8 cellular contexts compared by ENCODE assay signal in the genomic region with DNA sequence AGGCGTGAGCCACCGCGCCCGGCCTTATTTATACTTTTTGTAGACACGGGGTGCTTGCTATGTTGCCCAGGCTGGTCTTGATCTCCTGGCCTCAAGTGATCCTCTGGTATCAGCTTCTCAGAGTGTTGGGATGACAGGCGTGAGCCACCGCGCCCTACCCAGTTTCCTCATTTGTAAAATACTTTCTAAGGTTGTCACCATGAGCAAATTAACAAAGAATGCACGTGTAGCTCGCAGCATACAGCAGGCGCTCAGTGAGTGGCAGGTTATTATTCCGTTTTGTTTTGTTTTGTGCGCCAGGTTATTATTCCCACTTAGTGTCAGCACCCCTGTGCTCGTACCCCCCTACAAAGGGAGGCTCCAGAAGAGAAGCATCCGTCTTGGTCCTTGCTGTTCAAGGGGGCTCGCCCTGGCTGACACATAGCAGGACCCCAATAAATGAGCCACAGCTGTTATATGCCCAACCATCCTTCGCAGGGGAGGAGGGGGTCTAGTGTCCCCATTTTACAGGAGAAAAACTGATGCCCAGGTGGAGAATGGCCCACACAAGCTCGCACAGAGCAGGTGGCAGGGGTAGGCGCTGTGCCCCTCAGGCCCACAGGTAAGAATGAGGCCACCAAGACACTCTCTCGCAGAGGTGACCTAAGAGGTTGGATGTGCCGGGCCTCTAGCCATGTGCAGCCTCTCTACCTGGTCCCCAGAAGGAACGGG. TPM values are rescaled to one million over a fixed set of nuclear protein-coding genes. Genes with fewer than 3 reads are reported as not detected.
DNase-seq lines count a peak whose midpoint lies in the region; FAIRE-seq and TF ChIP-seq lines count a peak whose summit lies in the region.

No MANE protein-coding gene starts in this region.

- H3K9me1 ChIP-seq in keratinocyte (ENCODE audit: control insufficient read depth, extremely low read depth, insufficient read depth, low read length), result peaks cover 7% of the 10 kb centered on the region

- H3K36me3 Mint-ChIP-seq in activated T-helper 1 cell treated with anti-CD3 and anti-CD28 coated beads, Interleukin-12 subunit alpha, Interleukin-12 subunit beta, Interleukin-2, Interleukin-4 antibody, amounts not matched to agents 30 ng/mL and 10 ng/mL and 1 ng/mL, durations not matched to agents 14 hours and 24 hours and 36 hours (ENCODE audit: low read depth), result peaks cover 9% of the 10 kb centered on the region

- dilution Hi-C loops in keratinocyte (cut with MboI; ENCODE audit: extremely low pct_ligation_motif_present, low sequenced_read_pairs), result no loop called here

- in situ Hi-C loops in HAP-1 (cut with MboI; ENCODE audit: low sequenced_read_pairs), result no loop called here

- H3K36me3 ChIP-seq in HAP-1 (replicated peaks) (peaks cover 22% of the 10 kb centered on the region), keratinocyte (ENCODE audit: control insufficient read depth in 2 of 2, extremely low read depth in 1 of 2, insufficient read depth in 2 of 2, low read length in 2 of 2) (peaks cover 27 to 32% of the 10 kb centered on the region in 2 experiments), thyroid gland (peaks cover 24 to 32% of the 10 kb centered on the region in 2 donors)

- no peak for DNase-seq in HAP-1 (ENCODE audit: low spot score in 2 of 2)
- no peak for DNase-seq in activated T-helper 1 cell treated with anti-CD3 and anti-CD28 coated beads, Interleukin-12 subunit alpha, Interleukin-12 subunit beta, Interleukin-2, Interleukin-4 antibody, amounts not matched to agents 30 ng/mL and 10 ng/mL and 1 ng/mL, durations not matched to agents 14 hours and 24 hours and 36 hours (ENCODE audit: low spot score)
- no peak for DNase-seq in keratinocyte (ENCODE audit: low read depth, low spot score)
- DNase-seq in thyroid gland, result no peak
- DNase-seq in NK-92 treated with Interleukin-12 subunit alpha and Interleukin-12 subunit beta, amount 100 ng/mL, for 24 hours (lab: John Stamatoyannopoulos, UW), result no peak
- DNase-seq in GM12891 (ENCODE audit: insufficient read length, low spot score), result no peak
- DNase-seq in DMS79 (lab: John Stamatoyannopoulos, UW), result no peak

- no peaks in the 10 kb centered on the region for H3K27me3 Mint-ChIP-seq in activated T-helper 1 cell treated with anti-CD3 and anti-CD28 coated beads, Interleukin-12 subunit alpha, Interleukin-12 subunit beta, Interleukin-2, Interleukin-4 antibody, amounts not matched to agents 30 ng/mL and 10 ng/mL and 1 ng/mL, durations not matched to agents 14 hours and 24 hours and 36 hours (ENCODE audit: insufficient read depth)

- peak overlapping the region; percentile 99 for H3K4me2 ChIP-seq in keratinocyte (ENCODE audit: control insufficient read depth, extremely low read depth, insufficient read depth, low read depth, low read length)

- 75% methylated on average over 21 of the region's 22 CpGs for WGBS in thyroid gland, 2 donors

- peak overlapping the region; percentile 82 for H3K4me3 Mint-ChIP-seq in activated T-helper 1 cell treated with anti-CD3 and anti-CD28 coated beads, Interleukin-12 subunit alpha, Interleukin-12 subunit beta, Interleukin-2, Interleukin-4 antibody, amounts not matched to agents 30 ng/mL and 10 ng/mL and 1 ng/mL, durations not matched to agents 14 hours and 24 hours and 36 hours

- peak; percentile 87 for FAIRE-seq in keratinocyte (lab: Jason Lieb, UNC)
- no peak for FAIRE-seq in GM12891 (lab: Jason Lieb, UNC)

- TF ChIP-seq POLR2A in thyroid gland (IDR thresholded peaks at IDR 0.05) (no peak), GM12891 (IDR thresholded peaks at IDR 0.05; ENCODE audit: low read depth, low read length) (no peak)

- H3K4me3 ChIP-seq in HAP-1 (peak overlapping the region; percentile 91), keratinocyte (ENCODE audit: control insufficient read depth in 2 of 3, extremely low read depth in 1 of 3, insufficient read depth in 2 of 3, low read depth in 1 of 3, low read length in 3 of 3) (peak overlapping the region; percentile 75 to 97 (median 90)), thyroid gland (replicated peaks in 1 of 3) (peak overlapping the region in 1 of 3 donors; percentile 67)

- peaks cover 52% of the 10 kb centered on the region for H3K79me2 ChIP-seq in keratinocyte (ENCODE audit: control insufficient read depth, insufficient read depth, low read length)

- intact Hi-C loops in activated T-helper 1 cell treated with anti-CD3 and anti-CD28 coated beads, Interleukin-12 subunit alpha, Interleukin-12 subunit beta, Interleukin-2, Interleukin-4 antibody, amounts not matched to agents 30 ng/mL and 10 ng/mL and 1 ng/mL, durations not matched to agents 14 hours and 24 hours and 36 hours (cut with micrococcal nuclease), result loop anchor here (1.0 to 2.0 kb wide), 5 partner anchors 34 to 172 kb away; a partner anchor contains a TSS
- intact Hi-C loops in thyroid gland (cut with DNase I), result loop anchor here (5.0 kb wide), 1 partner anchor 58 kb away; a partner anchor contains a TSS

- H3K4me1 Mint-ChIP-seq in activated T-helper 1 cell treated with anti-CD3 and anti-CD28 coated beads, Interleukin-12 subunit alpha, Interleukin-12 subunit beta, Interleukin-2, Interleukin-4 antibody, amounts not matched to agents 30 ng/mL and 10 ng/mL and 1 ng/mL, durations not matched to agents 14 hours and 24 hours and 36 hours (ENCODE audit: low read depth), result peaks cover 31% of the 10 kb centered on the region

- H3K9me3 ChIP-seq in HAP-1 (no peaks in the 10 kb centered on the region), keratinocyte (ENCODE audit: control insufficient read depth, low read depth, low read length) (no peaks in the 10 kb centered on the region), thyroid gland (no peaks in the 10 kb centered on the region)

- H3K27ac ChIP-seq in 22Rv1, result peak overlapping the region; percentile 87
- peak overlapping the region; percentile 92 for H3K27ac ChIP-seq in keratinocyte (ENCODE audit: control insufficient read depth, insufficient read depth, low read length)
- H3K27ac ChIP-seq in thyroid gland, result peak overlapping the region; percentile 43 to 96 (median 92)

- H3K9me3 Mint-ChIP-seq in activated T-helper 1 cell treated with anti-CD3 and anti-CD28 coated beads, Interleukin-12 subunit alpha, Interleukin-12 subunit beta, Interleukin-2, Interleukin-4 antibody, amounts not matched to agents 30 ng/mL and 10 ng/mL and 1 ng/mL, durations not matched to agents 14 hours and 24 hours and 36 hours, result no peaks in the 10 kb centered on the region

- peaks cover 25% of the 10 kb centered on the region for H3K4me1 ChIP-seq in HAP-1
- H3K4me1 ChIP-seq in keratinocyte (ENCODE audit: control insufficient read depth, extremely low read depth, insufficient read depth, low read length), result peaks cover 33% of the 10 kb centered on the region
- H3K4me1 ChIP-seq in thyroid gland, result peaks cover 38 to 50% of the 10 kb centered on the region in 2 donors

- H3K27ac Mint-ChIP-seq in activated T-helper 1 cell treated with anti-CD3 and anti-CD28 coated beads, Interleukin-12 subunit alpha, Interleukin-12 subunit beta, Interleukin-2, Interleukin-4 antibody, amounts not matched to agents 30 ng/mL and 10 ng/mL and 1 ng/mL, durations not matched to agents 14 hours and 24 hours and 36 hours, result peak overlapping the region; percentile 73

- H4K20me1 ChIP-seq in keratinocyte (ENCODE audit: control insufficient read depth, extremely low read depth, insufficient read depth, low read length), result peaks cover 12% of the 10 kb centered on the region

- H3K27me3 ChIP-seq in HAP-1 (ENCODE audit: low read depth) (no peaks in the 10 kb centered on the region), keratinocyte (ENCODE audit: control insufficient read depth, extremely low read depth, insufficient read depth, low read length) (no peaks in the 10 kb centered on the region), thyroid gland (no peaks in the 10 kb centered on the region)

- TF ChIP-seq CTCF in 22Rv1 (IDR thresholded peaks at IDR 0.05) (no peak), keratinocyte (optimal IDR thresholded peaks at IDR 0.05 in 1 of 3, IDR thresholded peaks at IDR 0.05 in 1 of 3, conservative IDR thresholded peaks at IDR 0.05 in 1 of 3; ENCODE audit: extremely low read depth in 1 of 3, insufficient read depth in 2 of 3, low read length in 3 of 3) (no peak), thyroid gland (IDR thresholded peaks at IDR 0.05) (no peak)

- H2AFZ ChIP-seq in keratinocyte (ENCODE audit: control insufficient read depth, low read length), result peak overlapping the region; percentile 75

- H3K9ac ChIP-seq in keratinocyte (ENCODE audit: control insufficient read depth, extremely low read depth, insufficient read depth, low read length), result peak overlapping the region; percentile 93

RNA-seq across cellular contexts. Expression of a gene that starts 0.7 kb away (rescaled TPM):
- 5.8 and 7.0 TPM in 2 replicates for total RNA-seq in activated T-helper 1 cell treated with anti-CD3 and anti-CD28 coated beads, Interleukin-12 subunit alpha, Interleukin-12 subunit beta, Interleukin-2, Interleukin-4 antibody, amounts not matched to agents 30 ng/mL and 10 ng/mL and 1 ng/mL, durations not matched to agents 14 hours and 24 hours and 36 hours
- 7.9 to 12.8 TPM (median 9.1 TPM) in 3 replicates for polyA plus RNA-seq in keratinocyte
- 5.2 TPM for polyA plus RNA-seq in keratinocyte (2011; ENCODE audit: low read depth)
- 3.8 and 9.5 TPM in 2 replicates for polyA plus RNA-seq in keratinocyte (2011; cell fraction: cytosol; rRNA removed)
- polyA plus RNA-seq in keratinocyte (2011; cell fraction: nucleus; rRNA removed), result 40.0 and 41.1 TPM in 2 replicates
- 11.2 and 12.3 TPM in 2 replicates for polyA plus RNA-seq in keratinocyte (2012; ENCODE audit: low replicate concordance)
- polyA minus RNA-seq in keratinocyte, result 6.4 to 12.0 TPM (median 8.4 TPM) in 3 replicates
- 15.5 TPM for polyA minus RNA-seq in keratinocyte (2011; cell fraction: cytosol; rRNA and poly(A)+ RNA removed)
- polyA minus RNA-seq in keratinocyte (2011; cell fraction: nucleus; rRNA and poly(A)+ RNA removed), result 29.0 and 30.2 TPM in 2 replicates
- total RNA-seq in thyroid gland, result 10 to 100 TPM; 25.7 to 47.0 (median 34.9) TPM
- polyA plus RNA-seq in GM12891 (2012; ENCODE audit: low read depth, missing spikeins), result 3.6 TPM

RNA-seq across cellular contexts. Expression of a gene that starts 1.2 kb away (rescaled TPM):
- 268 and 275 TPM in 2 replicates for total RNA-seq in activated T-helper 1 cell treated with anti-CD3 and anti-CD28 coated beads, Interleukin-12 subunit alpha, Interleukin-12 subunit beta, Interleukin-2, Interleukin-4 antibody, amounts not matched to agents 30 ng/mL and 10 ng/mL and 1 ng/mL, durations not matched to agents 14 hours and 24 hours and 36 hours
- polyA plus RNA-seq in keratinocyte, result 376 to 509 TPM (median 404 TPM) in 3 replicates
- 190 TPM for polyA plus RNA-seq in keratinocyte (2011; ENCODE audit: low read depth)
- polyA plus RNA-seq in keratinocyte (2011; cell fraction: cytosol; rRNA removed), result 385 and 410 TPM in 2 replicates
- 632 and 753 TPM in 2 replicates for polyA plus RNA-seq in keratinocyte (2011; cell fraction: nucleus; rRNA removed)
- polyA plus RNA-seq in keratinocyte (2012; ENCODE audit: low replicate concordance), result 196 and 509 TPM in 2 replicates
- 589 to 1,561 TPM (median 721 TPM) in 3 replicates for polyA minus RNA-seq in keratinocyte
- 529 TPM for polyA minus RNA-seq in keratinocyte (2011; cell fraction: cytosol; rRNA and poly(A)+ RNA removed)
- polyA minus RNA-seq in keratinocyte (2011; cell fraction: nucleus; rRNA and poly(A)+ RNA removed), result 248 and 269 TPM in 2 replicates
- 100 to 1,000 TPM; 231 to 259 (median 241) TPM for total RNA-seq in thyroid gland
- polyA plus RNA-seq in GM12891 (2012; ENCODE audit: low read depth, missing spikeins), result 87.8 TPM

RNA-seq across cellular contexts. Expression of a gene that starts 34.3 kb away (rescaled TPM):
- 22.6 and 23.4 TPM in 2 replicates for total RNA-seq in activated T-helper 1 cell treated with anti-CD3 and anti-CD28 coated beads, Interleukin-12 subunit alpha, Interleukin-12 subunit beta, Interleukin-2, Interleukin-4 antibody, amounts not matched to agents 30 ng/mL and 10 ng/mL and 1 ng/mL, durations not matched to agents 14 hours and 24 hours and 36 hours
- 13.8 to 24.7 TPM (median 22.6 TPM) in 3 replicates for polyA plus RNA-seq in keratinocyte
- 4.3 TPM for polyA plus RNA-seq in keratinocyte (2011; ENCODE audit: low read depth)
- 13.0 and 26.4 TPM in 2 replicates for polyA plus RNA-seq in keratinocyte (2011; cell fraction: cytosol; rRNA removed)
- polyA plus RNA-seq in keratinocyte (2011; cell fraction: nucleus; rRNA removed), result 29.1 and 37.8 TPM in 2 replicates
- polyA plus RNA-seq in keratinocyte (2012; ENCODE audit: low replicate concordance), result 9.8 and 22.3 TPM in 2 replicates
- 25.2 to 45.1 TPM (median 34.6 TPM) in 3 replicates for polyA minus RNA-seq in keratinocyte
- polyA minus RNA-seq in keratinocyte (2011; cell fraction: cytosol; rRNA and poly(A)+ RNA removed), result 54.5 TPM
- polyA minus RNA-seq in keratinocyte (2011; cell fraction: nucleus; rRNA and poly(A)+ RNA removed), result 32.7 and 34.8 TPM in 2 replicates
- 10 to 100 TPM; 14.5 to 19.4 (median 17.5) TPM for total RNA-seq in thyroid gland
- 1.3 TPM for polyA plus RNA-seq in GM12891 (2012; ENCODE audit: low read depth, missing spikeins)

RNA-seq across cellular contexts. Expression of a gene that starts 55.0 kb away (rescaled TPM):
- total RNA-seq in activated T-helper 1 cell treated with anti-CD3 and anti-CD28 coated beads, Interleukin-12 subunit alpha, Interleukin-12 subunit beta, Interleukin-2, Interleukin-4 antibody, amounts not matched to agents 30 ng/mL and 10 ng/mL and 1 ng/mL, durations not matched to agents 14 hours and 24 hours and 36 hours, result 75.2 and 87.2 TPM in 2 replicates
- polyA plus RNA-seq in keratinocyte, result 6.9 to 11.7 TPM (median 11.6 TPM) in 3 replicates
- 15.5 TPM for polyA plus RNA-seq in keratinocyte (2011; ENCODE audit: low read depth)
- polyA plus RNA-seq in keratinocyte (2011; cell fraction: cytosol; rRNA removed), result 4.9 and 6.0 TPM in 2 replicates
- 20.8 and 20.9 TPM in 2 replicates for polyA plus RNA-seq in keratinocyte (2011; cell fraction: nucleus; rRNA removed)
- 9.5 and 12.2 TPM in 2 replicates for polyA plus RNA-seq in keratinocyte (2012; ENCODE audit: low replicate concordance)
- 14.9 to 35.5 TPM (median 27.4 TPM) in 3 replicates for polyA minus RNA-seq in keratinocyte
- 7.5 TPM for polyA minus RNA-seq in keratinocyte (2011; cell fraction: cytosol; rRNA and poly(A)+ RNA removed)
- 18.9 and 34.7 TPM in 2 replicates for polyA minus RNA-seq in keratinocyte (2011; cell fraction: nucleus; rRNA and poly(A)+ RNA removed)
- total RNA-seq in thyroid gland, result 10 to 100 TPM; 31.3 to 34.5 (median 32.5) TPM
- 19.0 TPM for polyA plus RNA-seq in GM12891 (2012; ENCODE audit: low read depth, missing spikeins)

RNA-seq across cellular contexts. Expression of a gene that starts 55.3 kb away (rescaled TPM):
- total RNA-seq in activated T-helper 1 cell treated with anti-CD3 and anti-CD28 coated beads, Interleukin-12 subunit alpha, Interleukin-12 subunit beta, Interleukin-2, Interleukin-4 antibody, amounts not matched to agents 30 ng/mL and 10 ng/mL and 1 ng/mL, durations not matched to agents 14 hours and 24 hours and 36 hours, result 18.7 and 19.2 TPM in 2 replicates
- 6.2 to 12.4 TPM (median 7.8 TPM) in 3 replicates for polyA plus RNA-seq in keratinocyte
- 4.8 TPM for polyA plus RNA-seq in keratinocyte (2011; ENCODE audit: low read depth)
- 7.6 and 8.8 TPM in 2 replicates for polyA plus RNA-seq in keratinocyte (2011; cell fraction: cytosol; rRNA removed)
- 19.4 and 21.3 TPM in 2 replicates for polyA plus RNA-seq in keratinocyte (2011; cell fraction: nucleus; rRNA removed)
- 9.9 and 11.1 TPM in 2 replicates for polyA plus RNA-seq in keratinocyte (2012; ENCODE audit: low replicate concordance)
- polyA minus RNA-seq in keratinocyte, result 12.2 to 31.8 TPM (median 14.6 TPM) in 3 replicates
- 11.3 TPM for polyA minus RNA-seq in keratinocyte (2011; cell fraction: cytosol; rRNA and poly(A)+ RNA removed)
- 20.0 and 28.8 TPM in 2 replicates for polyA minus RNA-seq in keratinocyte (2011; cell fraction: nucleus; rRNA and poly(A)+ RNA removed)
- 10 to 100 TPM; 16.7 to 28.3 (median 19.6) TPM for total RNA-seq in thyroid gland
- 7.8 TPM for polyA plus RNA-seq in GM12891 (2012; ENCODE audit: low read depth, missing spikeins)
